8 cellular contexts compared by ENCODE assay signal in the genomic region with DNA sequence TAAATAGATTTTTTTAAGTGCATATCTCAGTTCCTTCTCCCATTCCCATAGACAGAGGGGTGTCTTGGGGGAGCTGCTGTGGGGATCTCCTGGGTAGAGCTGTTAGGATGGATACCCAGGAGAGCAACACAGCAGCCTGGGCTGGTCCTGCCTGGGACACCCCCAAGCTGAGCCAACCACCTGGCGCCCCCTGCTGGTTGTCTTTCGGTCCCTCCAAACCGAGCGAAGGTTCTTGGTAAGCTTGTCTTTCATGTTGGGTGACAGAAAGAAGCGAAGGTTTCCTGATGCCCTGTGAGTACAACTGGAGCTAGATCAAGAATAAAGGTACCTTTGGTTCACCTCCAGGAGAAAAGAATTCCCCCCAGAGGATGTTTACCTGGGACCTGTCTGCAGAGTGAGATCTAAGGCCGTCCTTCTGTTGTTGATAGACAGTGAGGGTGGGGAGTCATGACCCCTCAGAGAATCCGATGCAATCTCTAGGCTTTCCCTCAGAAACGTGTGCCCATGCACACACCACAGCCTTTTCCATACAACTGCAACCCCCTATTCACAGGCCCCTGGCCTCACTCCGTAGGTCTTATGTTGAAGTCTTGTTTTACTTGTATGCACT. TPM values are rescaled to one million over a fixed set of nuclear protein-coding genes. Genes with fewer than 3 reads are reported as not detected.
DNase-seq lines count a peak whose midpoint lies in the region; ATAC-seq, FAIRE-seq and TF ChIP-seq lines count a peak whose summit lies in the region.

No MANE protein-coding gene starts in this region.

- peaks cover 5% of the 10 kb centered on the region; the same call in 1 of the 2 replicates for H3K36me3 ChIP-seq in GM23338 (ENCODE audit: insufficient read depth)
- H3K36me3 ChIP-seq in bronchial epithelial cell (ENCODE audit: control insufficient read depth, insufficient read depth, low read length): peaks cover 24% of the 10 kb centered on the region

- H3K27ac Mint-ChIP-seq in GM23338: peak overlapping the region; percentile 26; the same call in 1 of the 2 replicates

- DNase-seq in DMS53 (lab: John Stamatoyannopoulos, UW) (peak; percentile 78), GM23338 (ENCODE audit: low spot score) (peak; percentile 93), NCI-H1105 treated with DMSO at 0.1 percent for 48 hours (lab: John Stamatoyannopoulos, UW) (peak; percentile 65), bronchial epithelial cell (ENCODE audit: low read depth) (peak; percentile 60), left colon (peak; percentile 66 to 92)
- DNase-seq in activated CD4-positive, CD25-positive, alpha-beta regulatory T cell (lab: John Stamatoyannopoulos, UW): peak; percentile 61 to 79 (median 69)
- DNase-seq in stimulated activated CD4-positive, alpha-beta T cell treated with anti-CD3 and anti-CD28 coated beads, TNF-alpha, amount 100 ng/mL, for 1 hour (ENCODE audit: low read depth in 3 of 3, low spot score in 1 of 3): peak; percentile 68 to 82 (median 72)

- H3K27me3 ChIP-seq in GM23338 (ENCODE audit: insufficient read depth) (no peaks in the 10 kb centered on the region), bronchial epithelial cell (ENCODE audit: control insufficient read depth, insufficient read depth, low read length) (no peaks in the 10 kb centered on the region)

- intact Hi-C loops in left colon (cut with DNase I, micrococcal nuclease): no loop called here

- H3K9me3 Mint-ChIP-seq in GM23338: no peaks in the 10 kb centered on the region

- H3K4me3 ChIP-seq in GM23338 (no peak overlapping the region), bronchial epithelial cell (ENCODE audit: low read depth, low read length) (no peak overlapping the region)

- peaks cover 11% of the 10 kb centered on the region for H3K27me3 Mint-ChIP-seq in GM23338 (ENCODE audit: insufficient read depth, low read depth, poor library complexity)

- peak; percentile 98 for ATAC-seq in GM23338
- peak; percentile 95 for ATAC-seq in left colon
- no peak for ATAC-seq in GM21381 (IDR thresholded peaks at IDR 0.05; ENCODE audit: unreplicated experiment)

- no peaks in the 10 kb centered on the region; the same call in 1 of the 2 replicates for H3K79me2 ChIP-seq in GM23338 (replicated peaks; ENCODE audit: insufficient read depth)

- 0 out of 2 replicates have a peak, but pooled peaks cover 7% of the 10 kb centered on the region for H4K20me1 ChIP-seq in GM23338 (replicated peaks; ENCODE audit: insufficient read depth)

- no peaks in the 10 kb centered on the region for H3F3A ChIP-seq in GM23338 (replicated peaks; ENCODE audit: low read depth)

- TF ChIP-seq CTCF in GM23338 (conservative IDR thresholded peaks at IDR 0.05; ENCODE audit: low read depth in 2 of 2) (peak; percentile 90 to 95), bronchial epithelial cell (IDR thresholded peaks at IDR 0.05; ENCODE audit: insufficient read depth, low read length, severe bottlenecking) (peak; percentile 91)

- no peak overlapping the region for H3K4me3 Mint-ChIP-seq in GM23338

- no peak for FAIRE-seq in bronchial epithelial cell (lab: Jason Lieb, UNC)

- H3K4me1 Mint-ChIP-seq in GM23338: peaks cover 34% of the 10 kb centered on the region

- H2AFZ ChIP-seq in GM23338: no peak overlapping the region

- H3K9me2 ChIP-seq in GM23338 (ENCODE audit: insufficient read depth): no peaks in the 10 kb centered on the region

- peak overlapping the region; percentile 8; the same call in 1 of the 2 replicates for H3K27ac ChIP-seq in GM23338 (ENCODE audit: low read depth)

- no peak overlapping the region for H3K4me2 ChIP-seq in GM23338

- H3K36me3 Mint-ChIP-seq in GM23338 (ENCODE audit: low read depth): peaks cover 32% of the 10 kb centered on the region; the same call in 2 of the 3 replicates

- H3K4me1 ChIP-seq in GM23338 (ENCODE audit: insufficient read depth): peaks cover 9% of the 10 kb centered on the region

TF ChIP-seq in GM23338, 12 proteins besides CTCF, POLR2A, EP300 and RAD21 (continues in another document):
- TF ChIP-seq EZH2 (IDR thresholded peaks at IDR 0.05; ENCODE audit: low read depth, unreplicated experiment) (no peak), JUNB (IDR thresholded peaks at IDR 0.05; ENCODE audit: unreplicated experiment) (no peak), ZNF331 (CRISPR knock-in tag; IDR thresholded peaks at IDR 0.05; ENCODE audit: low read depth) (no peak), EZH2phosphoT487 (IDR thresholded peaks at IDR 0.05; ENCODE audit: unreplicated experiment) (no peak), POLR2AphosphoS5 (IDR thresholded peaks at IDR 0.05; ENCODE audit: low read depth) (no peak), NANOG (IDR thresholded peaks at IDR 0.05; ENCODE audit: borderline replicate concordance) (no peak), STAT1 (IDR thresholded peaks at IDR 0.05; ENCODE audit: unreplicated experiment) (no peak), CREB1 (CRISPR knock-in tag; IDR thresholded peaks at IDR 0.05; ENCODE audit: low read depth) (no peak)
- TF ChIP-seq, protein P1, sequence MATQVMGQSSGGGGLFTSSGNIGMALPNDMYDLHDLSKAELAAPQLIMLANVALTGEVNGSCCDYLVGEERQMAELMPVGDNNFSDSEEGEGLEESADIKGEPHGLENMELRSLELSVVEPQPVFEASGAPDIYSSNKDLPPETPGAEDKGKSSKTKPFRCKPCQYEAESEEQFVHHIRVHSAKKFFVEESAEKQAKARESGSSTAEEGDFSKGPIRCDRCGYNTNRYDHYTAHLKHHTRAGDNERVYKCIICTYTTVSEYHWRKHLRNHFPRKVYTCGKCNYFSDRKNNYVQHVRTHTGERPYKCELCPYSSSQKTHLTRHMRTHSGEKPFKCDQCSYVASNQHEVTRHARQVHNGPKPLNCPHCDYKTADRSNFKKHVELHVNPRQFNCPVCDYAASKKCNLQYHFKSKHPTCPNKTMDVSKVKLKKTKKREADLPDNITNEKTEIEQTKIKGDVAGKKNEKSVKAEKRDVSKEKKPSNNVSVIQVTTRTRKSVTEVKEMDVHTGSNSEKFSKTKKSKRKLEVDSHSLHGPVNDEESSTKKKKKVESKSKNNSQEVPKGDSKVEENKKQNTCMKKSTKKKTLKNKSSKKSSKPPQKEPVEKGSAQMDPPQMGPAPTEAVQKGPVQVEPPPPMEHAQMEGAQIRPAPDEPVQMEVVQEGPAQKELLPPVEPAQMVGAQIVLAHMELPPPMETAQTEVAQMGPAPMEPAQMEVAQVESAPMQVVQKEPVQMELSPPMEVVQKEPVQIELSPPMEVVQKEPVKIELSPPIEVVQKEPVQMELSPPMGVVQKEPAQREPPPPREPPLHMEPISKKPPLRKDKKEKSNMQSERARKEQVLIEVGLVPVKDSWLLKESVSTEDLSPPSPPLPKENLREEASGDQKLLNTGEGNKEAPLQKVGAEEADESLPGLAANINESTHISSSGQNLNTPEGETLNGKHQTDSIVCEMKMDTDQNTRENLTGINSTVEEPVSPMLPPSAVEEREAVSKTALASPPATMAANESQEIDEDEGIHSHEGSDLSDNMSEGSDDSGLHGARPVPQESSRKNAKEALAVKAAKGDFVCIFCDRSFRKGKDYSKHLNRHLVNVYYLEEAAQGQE (IDR thresholded peaks at IDR 0.05; ENCODE audit: unreplicated experiment): no peak
- TF ChIP-seq, protein P2, sequence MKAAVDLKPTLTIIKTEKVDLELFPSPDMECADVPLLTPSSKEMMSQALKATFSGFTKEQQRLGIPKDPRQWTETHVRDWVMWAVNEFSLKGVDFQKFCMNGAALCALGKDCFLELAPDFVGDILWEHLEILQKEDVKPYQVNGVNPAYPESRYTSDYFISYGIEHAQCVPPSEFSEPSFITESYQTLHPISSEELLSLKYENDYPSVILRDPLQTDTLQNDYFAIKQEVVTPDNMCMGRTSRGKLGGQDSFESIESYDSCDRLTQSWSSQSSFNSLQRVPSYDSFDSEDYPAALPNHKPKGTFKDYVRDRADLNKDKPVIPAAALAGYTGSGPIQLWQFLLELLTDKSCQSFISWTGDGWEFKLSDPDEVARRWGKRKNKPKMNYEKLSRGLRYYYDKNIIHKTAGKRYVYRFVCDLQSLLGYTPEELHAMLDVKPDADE (IDR thresholded peaks at IDR 0.05): no peak

RNA-seq across cellular contexts. Expression of a gene that starts 50.8 kb away (rescaled TPM):
- 21.2 and 23.3 TPM in 2 replicates for total RNA-seq in GM23338 (2014; rRNA removed; shearing (Covaris generic))
- 18.1 and 18.4 TPM in 2 replicates for polyA plus RNA-seq in GM23338 (2016; fragmentation: Nextera tagmentation; extraction: Ambion mirVana)
- total RNA-seq in bronchial epithelial cell: 25.5 and 26.6 TPM in 2 replicates
- 10 to 100 TPM; 53.6 to 75.4 TPM for total RNA-seq in left colon
